In the genomic region with DNA sequence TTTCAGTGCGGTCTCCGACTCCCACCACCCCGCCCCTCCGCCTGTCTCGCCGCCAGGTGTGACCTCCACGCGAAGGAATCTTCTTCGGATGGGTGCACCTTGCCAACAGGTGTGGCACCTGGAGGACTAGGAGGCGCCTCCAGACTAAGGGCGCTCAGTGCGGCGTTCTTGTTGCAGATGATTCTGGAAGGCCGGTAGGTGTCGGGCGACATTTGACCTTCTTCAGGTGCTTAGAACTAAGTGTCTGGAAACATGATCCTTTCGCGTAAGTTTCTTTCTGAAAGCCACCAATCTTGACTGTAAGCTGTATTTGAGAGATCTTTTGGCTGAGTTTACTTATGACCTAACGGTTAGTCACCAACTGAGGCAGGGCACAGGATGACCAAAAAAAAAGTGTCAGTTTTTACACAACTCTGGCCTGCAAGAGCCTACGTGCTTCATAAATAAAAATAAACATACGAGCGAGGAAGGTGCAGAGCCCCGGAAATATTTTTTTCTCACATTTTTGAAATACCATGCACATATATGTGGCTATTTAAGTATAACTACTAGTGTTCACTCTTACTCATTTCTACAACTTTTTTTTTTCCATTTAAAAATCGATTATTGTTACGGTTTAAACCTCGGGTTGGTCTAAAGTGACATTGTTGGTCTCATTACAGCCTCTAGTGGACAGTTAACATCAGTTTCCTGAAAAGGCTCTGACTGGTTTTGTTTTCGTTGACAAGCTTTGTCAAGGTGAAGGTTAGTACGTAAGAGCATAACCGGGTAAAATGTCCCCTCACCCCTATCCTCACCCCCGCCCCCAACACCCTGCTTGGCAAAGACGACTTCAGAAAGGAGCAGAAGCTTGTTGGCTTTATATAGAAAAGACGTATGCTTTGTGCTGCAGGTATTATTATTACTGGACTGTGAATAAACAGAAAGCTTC, we compare ENCODE assay signal across 8 cellular contexts. TPM values are rescaled to one million over a fixed set of nuclear protein-coding genes. Genes with fewer than 3 reads are reported as not detected.
DNase-seq lines count a peak whose midpoint lies in the region; ATAC-seq and TF ChIP-seq lines count a peak whose summit lies in the region.

No MANE protein-coding gene starts in this region.

- BruUV-seq in Caco-2 (replicated peaks; lab: Mats Ljungman, UMichigan), result no TSS peak

- H3K9me3 Mint-ChIP-seq in Caco-2 (ENCODE audit: unreplicated experiment) (no peaks in the 10 kb centered on the region), osteocyte (ENCODE audit: unreplicated experiment) (no peaks in the 10 kb centered on the region)
- no peaks in the 10 kb centered on the region for H3K9me3 Mint-ChIP-seq in activated naive CD4-positive, alpha-beta T cell treated with anti-CD3 and anti-CD28 coated beads, Interleukin-2, amount 10 ng/mL, durations not matched to agents 7 days and 5 days

- H3K27me3 ChIP-seq in Caco-2 (replicated peaks; ENCODE audit: control insufficient read depth, insufficient read depth, low read length), result no peaks in the 10 kb centered on the region
- peaks cover 18% of the 10 kb centered on the region; the same call in 1 of the 2 replicates for H3K27me3 ChIP-seq in HUES48 (ENCODE audit: control insufficient read depth, insufficient read depth, low read length)
- no peaks in the 10 kb centered on the region for H3K27me3 ChIP-seq in SJCRH30

- H3K4me3 ChIP-seq in Caco-2 (ENCODE audit: low read depth, low read length) (peak overlapping the region; percentile 75), HUES48 (ENCODE audit: low read depth, low read length) (peak overlapping the region; percentile 89), SJCRH30 (peak overlapping the region; percentile 78)

- H3K4me1 Mint-ChIP-seq in Caco-2 (ENCODE audit: low read depth, unreplicated experiment), result peaks cover 17% of the 10 kb centered on the region
- peaks cover 60% of the 10 kb centered on the region for H3K4me1 Mint-ChIP-seq in activated naive CD4-positive, alpha-beta T cell treated with anti-CD3 and anti-CD28 coated beads, Interleukin-2, amount 10 ng/mL, durations not matched to agents 7 days and 5 days
- peaks cover 63% of the 10 kb centered on the region for H3K4me1 Mint-ChIP-seq in osteocyte (ENCODE audit: unreplicated experiment)

- H3K4me3 Mint-ChIP-seq in Caco-2 (ENCODE audit: unreplicated experiment) (peak overlapping the region; percentile 100), osteocyte (ENCODE audit: unreplicated experiment) (peak overlapping the region; percentile 98)
- peak overlapping the region; percentile 99 for H3K4me3 Mint-ChIP-seq in activated naive CD4-positive, alpha-beta T cell treated with anti-CD3 and anti-CD28 coated beads, Interleukin-2, amount 10 ng/mL, durations not matched to agents 7 days and 5 days

- H3K36me3 ChIP-seq in Caco-2 (ENCODE audit: control insufficient read depth, insufficient read depth, low read length) (no peaks in the 10 kb centered on the region; the same call in 1 of the 2 replicates), HUES48 (ENCODE audit: control insufficient read depth, insufficient read depth, low read length) (no peaks in the 10 kb centered on the region), SJCRH30 (no peaks in the 10 kb centered on the region)

- no peaks in the 10 kb centered on the region for H3K9me3 ChIP-seq in Caco-2
- H3K9me3 ChIP-seq in HUES48 (ENCODE audit: control insufficient read depth, insufficient read depth, low read length), result no peaks in the 10 kb centered on the region
- H3K9me3 ChIP-seq in SJCRH30 (replicated peaks), result no peaks in the 10 kb centered on the region

- DNase-seq in Caco-2, result peak; percentile 54 to 60
- peak in 1 of 2 experiments; percentile 53 for DNase-seq in SJCRH30
- DNase-seq in activated naive CD4-positive, alpha-beta T cell treated with anti-CD3 and anti-CD28 coated beads, Interleukin-2, amount 10 ng/mL, durations not matched to agents 7 days and 5 days, result peak; percentile 67
- peak; percentile 73 for DNase-seq in glomerular endothelial cell (ENCODE audit: extremely low read depth, low read depth, low spot score)
- no peak for DNase-seq in osteocyte (ENCODE audit: extremely low spot score, unreplicated experiment)
- DNase-seq in occipital lobe (lab: John Stamatoyannopoulos, UW), result no peak

- H3K27ac Mint-ChIP-seq in Caco-2 (ENCODE audit: unreplicated experiment) (peak overlapping the region; percentile 61), osteocyte (ENCODE audit: unreplicated experiment) (peak overlapping the region; percentile 98)
- peak overlapping the region; percentile 99 for H3K27ac Mint-ChIP-seq in activated naive CD4-positive, alpha-beta T cell treated with anti-CD3 and anti-CD28 coated beads, Interleukin-2, amount 10 ng/mL, durations not matched to agents 7 days and 5 days

- H3K27me3 Mint-ChIP-seq in Caco-2 (ENCODE audit: insufficient read depth, unreplicated experiment) (no peaks in the 10 kb centered on the region), osteocyte (ENCODE audit: unreplicated experiment) (no peaks in the 10 kb centered on the region)
- H3K27me3 Mint-ChIP-seq in activated naive CD4-positive, alpha-beta T cell treated with anti-CD3 and anti-CD28 coated beads, Interleukin-2, amount 10 ng/mL, durations not matched to agents 7 days and 5 days, result no peaks in the 10 kb centered on the region

- CTCF ChIA-PET in Caco-2 (lab: Charles Lee), result interaction anchor here (0.7 to 2.2 kb wide), 16 partner anchors 8 to 405 kb away, joined by 3 to 11 read pairs (median 4); no protein-coding TSS in a partner anchor
- CTCF ChIA-PET in activated naive CD4-positive, alpha-beta T cell treated with anti-CD3 and anti-CD28 coated beads, Interleukin-2, amount 10 ng/mL, durations not matched to agents 7 days and 5 days (lab: Charles Lee), result interaction anchor here (0.6 to 5.8 kb wide), 52 partner anchors 8 to 960 kb away, joined by 3 to 121 read pairs (median 4); no protein-coding TSS in a partner anchor

- intact Hi-C loops in Caco-2 (cut with micrococcal nuclease; ENCODE audit: unreplicated experiment), result loop anchor here (2.0 to 5.0 kb wide), 6 partner anchors 32 to 430 kb away; no protein-coding TSS in a partner anchor

- H3K36me3 Mint-ChIP-seq in Caco-2 (ENCODE audit: insufficient read depth, unreplicated experiment) (peaks cover 4% of the 10 kb centered on the region), osteocyte (ENCODE audit: unreplicated experiment) (no peaks in the 10 kb centered on the region)
- H3K36me3 Mint-ChIP-seq in activated naive CD4-positive, alpha-beta T cell treated with anti-CD3 and anti-CD28 coated beads, Interleukin-2, amount 10 ng/mL, durations not matched to agents 7 days and 5 days, result peaks cover 25% of the 10 kb centered on the region

- TF ChIP-seq CTCF in Caco-2 (IDR thresholded peaks at IDR 0.05; ENCODE audit: insufficient read depth in 1 of 2, low read depth in 1 of 2, low read length in 1 of 2, severe bottlenecking in 1 of 2, unreplicated experiment in 1 of 2), result peak; percentile 60 to 82
- TF ChIP-seq CTCF in osteocyte (IDR thresholded peaks at IDR 0.05), result peak; percentile 75

- H3K4me1 ChIP-seq in Caco-2 (peaks cover 14% of the 10 kb centered on the region; the same call in 1 of the 2 replicates), HUES48 (ENCODE audit: control insufficient read depth, insufficient read depth, low read length) (peaks cover 18% of the 10 kb centered on the region), SJCRH30 (peaks cover 5% of the 10 kb centered on the region)

- peak overlapping the region; percentile 74 for H3K9ac ChIP-seq in HUES48 (ENCODE audit: low read depth, low read length)

- H3K27ac ChIP-seq in HUES48 (ENCODE audit: low read depth, low read length) (peak overlapping the region; percentile 11), SJCRH30 (no peak overlapping the region)

- POLR2A ChIA-PET in Caco-2 (lab: Charles Lee), result interaction anchor here (0.7 kb wide), 1 partner anchor 343 kb away, joined by 3 read pairs; no protein-coding TSS in a partner anchor

- peak; percentile 36 for ATAC-seq in GM19452 (IDR thresholded peaks at IDR 0.05; ENCODE audit: unreplicated experiment)

RNA-seq across cellular contexts. Expression of a gene that starts 1.6 kb away (rescaled TPM):
- 14.2 and 15.2 TPM in 2 replicates for total RNA-seq in Caco-2 (2022)
- 6.0 and 6.3 TPM in 2 replicates for total RNA-seq in SJCRH30 (2014; rRNA removed; shearing (Covaris generic))
- 13.1 and 23.7 TPM in 2 replicates for total RNA-seq in glomerular endothelial cell
- total RNA-seq in osteocyte, result 51.6 and 54.4 TPM in 2 replicates
- 102 TPM for total RNA-seq in occipital lobe

Comparison
In these comparisons a context has a peak if more than half of its experiments do, and no peak if none do; other contexts are left out.
1. DNase-seq: peak in Caco-2 (2 of 2), activated naive CD4-positive, alpha-beta T cell treated with anti-CD3 and anti-CD28 coated beads, Interleukin-2, amount 10 ng/mL, durations not matched to agents 7 days and 5 days (single experiment) and glomerular endothelial cell (single experiment); none in osteocyte (single experiment) and occipital lobe (single experiment).
2. Peak in every context shown above with its lines, with median percentiles within 50 percentile points of each other: H3K4me3 ChIP-seq, H3K27ac Mint-ChIP-seq and H3K4me3 Mint-ChIP-seq.